15 cellular contexts compared by ENCODE assay signal in the genomic region with DNA sequence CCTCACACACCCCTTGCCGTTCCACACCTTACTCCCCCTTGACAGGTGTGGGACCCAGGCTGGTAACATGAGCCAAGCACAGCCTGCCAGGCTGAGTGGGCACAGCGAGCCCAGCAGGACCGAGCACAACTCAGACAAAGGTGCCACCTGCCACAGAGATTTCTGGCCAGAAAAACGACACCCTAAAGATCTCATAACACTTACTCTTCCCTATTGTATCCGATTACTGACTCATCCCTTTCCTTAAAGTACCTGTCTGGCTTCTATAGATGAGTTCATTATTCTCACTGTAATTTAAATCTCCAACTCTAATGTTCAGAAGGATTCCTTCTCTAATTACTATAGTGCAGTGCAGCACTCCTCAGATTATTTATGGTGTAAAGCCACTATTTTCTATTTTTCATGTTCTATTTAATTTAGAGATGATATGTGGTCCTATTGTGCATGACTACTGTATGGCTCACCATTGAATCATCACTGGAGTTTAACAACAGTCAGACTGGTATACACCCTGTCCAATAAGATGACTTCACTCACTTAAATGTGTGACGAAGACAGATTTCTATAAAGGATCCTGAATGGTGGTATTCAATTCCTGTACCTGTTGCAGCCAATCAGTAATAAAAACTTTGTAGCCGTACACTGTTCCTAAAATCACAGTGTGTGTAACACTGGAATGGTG. TPM values are rescaled to one million over a fixed set of nuclear protein-coding genes. Genes with fewer than 3 reads are reported as not detected.
DNase-seq lines count a peak whose midpoint lies in the region; ATAC-seq lines count a peak whose summit lies in the region.
"Had no signal": no experiment of that assay in that cellular context is flagged by ENCODE, and none has a peak within 500 bp of the region (broad histone marks: within the 10 kb centered on the region; RNA-seq: fewer than 3 reads in every experiment).

No MANE protein-coding gene starts in this region.

- H3K4me1 Mint-ChIP-seq in activated T-cell treated with anti-CD3 and anti-CD28 coated beads, Interleukin-2, amount 50 U/mL, for 72 hours (ENCODE audit: low read depth): no peaks in the 10 kb centered on the region

- H3K27ac Mint-ChIP-seq in activated T-cell treated with anti-CD3 and anti-CD28 coated beads, Interleukin-2, amount 50 U/mL, for 72 hours: no peak overlapping the region
- H3K27ac Mint-ChIP-seq: stimulated activated naive CD8-positive, alpha-beta T cell treated with anti-CD3 and anti-CD28 coated beads, Interleukin-15, Interleukin-2, amounts not matched to agents 100 ng/mL and 50 ng/mL, for 24 hours had no signal

- peak; percentile 60 to 82 for ATAC-seq in activated T-cell treated with anti-CD3 and anti-CD28 coated beads, Interleukin-2, amount 50 U/mL, for 72 hours (replicated peaks in 1 of 2)
- ATAC-seq in GM19023 (IDR thresholded peaks at IDR 0.05; ENCODE audit: unreplicated experiment): no peak

- no peak for DNase-seq in activated T-cell treated with anti-CD3 and anti-CD28 coated beads, Interleukin-2, amount 50 U/mL, for 72 hours
- no peak for DNase-seq in activated T-cell treated with anti-CD3 and anti-CD28 coated beads, Interleukin-2, amount 50 U/mL, for 48 hours
- DNase-seq in NCI-H748 treated with DMSO at 0.1 percent for 48 hours (lab: John Stamatoyannopoulos, UW) (peak; percentile 16), fibroblast of gingiva (ENCODE audit: low read depth) (peak; percentile 16), SW480 (ENCODE audit: low spot score) (no peak), substantia nigra (lab: John Stamatoyannopoulos, UW) (no peak), NCI-H2227 (lab: John Stamatoyannopoulos, UW; ENCODE audit: unreplicated experiment) (no peak)
- DNase-seq: AML-193; islet precursor cell; Karpas-422; stimulated activated CD4-positive, alpha-beta T cell treated with anti-CD3 and anti-CD28 coated beads, Interleukin-1b, Interleukin-23, amount 100 ng/mL, for 48 hours; T-helper 2 cell had no signal

- no peaks in the 10 kb centered on the region for H3K36me3 Mint-ChIP-seq in activated T-cell treated with anti-CD3 and anti-CD28 coated beads, Interleukin-2, amount 50 U/mL, for 72 hours (ENCODE audit: insufficient read depth in 2 of 2)

- no peak overlapping the region for H3K27ac ChIP-seq in substantia nigra (ENCODE audit: low read depth, low read length, poor library complexity, severe bottlenecking)
- H3K27ac ChIP-seq: neutrophil had no signal

- no peak overlapping the region for H3K4me3 Mint-ChIP-seq in activated T-cell treated with anti-CD3 and anti-CD28 coated beads, Interleukin-2, amount 50 U/mL, for 72 hours
- H3K4me3 Mint-ChIP-seq: stimulated activated naive CD8-positive, alpha-beta T cell treated with anti-CD3 and anti-CD28 coated beads, Interleukin-15, Interleukin-2, amounts not matched to agents 100 ng/mL and 50 ng/mL, for 24 hours had no signal

- peaks cover 17% of the 10 kb centered on the region for H3K27me3 Mint-ChIP-seq in activated T-cell treated with anti-CD3 and anti-CD28 coated beads, Interleukin-2, amount 50 U/mL, for 72 hours (ENCODE audit: low read depth)
- H3K27me3 Mint-ChIP-seq: stimulated activated naive CD8-positive, alpha-beta T cell treated with anti-CD3 and anti-CD28 coated beads, Interleukin-15, Interleukin-2, amounts not matched to agents 100 ng/mL and 50 ng/mL, for 24 hours had no signal

- H3K9me3 Mint-ChIP-seq in activated T-cell treated with anti-CD3 and anti-CD28 coated beads, Interleukin-2, amount 50 U/mL, for 72 hours: peaks cover 0 to 2% of the 10 kb centered on the region in 2 donors
- H3K9me3 Mint-ChIP-seq: stimulated activated naive CD8-positive, alpha-beta T cell treated with anti-CD3 and anti-CD28 coated beads, Interleukin-15, Interleukin-2, amounts not matched to agents 100 ng/mL and 50 ng/mL, for 24 hours had no signal

RNA-seq across cellular contexts. Expression of gene SYTL5, which starts 7.6 kb away (rescaled TPM):
- total RNA-seq in activated T-cell treated with anti-CD3 and anti-CD28 coated beads, Interleukin-2, amount 50 U/mL, for 72 hours: not detected

Comparison
In these comparisons a context has a peak if more than half of its experiments do, and no peak if none do; other contexts are left out.
1. DNase-seq: peak in NCI-H748 treated with DMSO at 0.1 percent for 48 hours (single experiment) and fibroblast of gingiva (single experiment); none in activated T-cell treated with anti-CD3 and anti-CD28 coated beads, Interleukin-2, amount 50 U/mL, for 72 hours (0 of 2), activated T-cell treated with anti-CD3 and anti-CD28 coated beads, Interleukin-2, amount 50 U/mL, for 48 hours (0 of 2), SW480 (single experiment), substantia nigra (0 of 49) and NCI-H2227 (single experiment).